Comparison of ENCODE assay signal across 21 cellular contexts in the genomic region with DNA sequence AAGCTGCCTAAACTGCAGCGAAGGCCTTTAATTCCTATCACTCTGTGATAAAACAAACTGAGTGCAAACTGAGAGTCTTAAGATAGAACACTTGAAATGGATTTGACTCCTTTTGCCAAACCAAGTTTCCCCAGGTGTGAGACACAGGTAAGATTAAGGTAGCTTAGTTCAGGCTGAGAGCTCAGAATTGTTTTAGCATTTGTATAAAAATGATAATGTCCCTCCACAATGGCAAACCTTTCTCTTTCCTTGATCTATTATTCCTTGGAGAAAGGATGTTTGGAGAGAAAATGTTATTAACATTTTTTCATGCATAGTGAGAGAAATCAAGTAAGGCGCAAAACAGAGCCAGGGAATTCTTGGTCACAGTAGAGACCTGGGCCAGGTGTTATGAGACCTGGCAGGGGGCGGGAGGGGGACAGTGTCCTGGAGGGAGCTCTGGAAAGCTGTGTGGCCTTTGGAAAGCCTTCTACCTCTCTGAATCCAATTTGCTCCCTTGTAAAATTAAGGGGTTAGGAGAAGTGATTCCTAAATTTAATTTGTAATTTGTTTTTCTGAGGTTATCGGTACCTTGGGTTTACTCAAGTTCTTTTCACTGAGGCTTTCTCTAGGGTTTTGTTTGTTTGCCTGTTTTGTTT.
"Had no signal": no experiment of that assay in that cellular context is flagged by ENCODE, and none has a peak within 500 bp of the region (broad histone marks: within the 10 kb centered on the region; RNA-seq: fewer than 3 reads in every experiment).

No MANE protein-coding gene starts in this region.

- H3K27me3 Mint-ChIP-seq: activated B cell treated with CpG ODN at 0.5 μM for 24 hours; activated CD4-positive, alpha-beta T cell treated with anti-CD3 and anti-CD28 coated beads, Interleukin-2, amount 10 ng/mL, durations not matched to agents 24 days and 14 days; activated CD8-positive, alpha-beta memory T cell treated with anti-CD3 and anti-CD28 coated beads, Interleukin-2, amount 10 ng/mL, durations not matched to agents 7 days and 5 days; activated naive CD8-positive, alpha-beta T cell treated with anti-CD3 and anti-CD28 coated beads, Interleukin-2, amount 50 U/mL, for 24 hours; activated T-cell treated with anti-CD3 and anti-CD28 coated beads, Interleukin-2, amount 50 U/mL, for 24 hours had no signal

- DNase-seq: activated B cell treated with CpG ODN at 0.5 μM for 24 hours; activated CD4-positive, alpha-beta T cell treated with anti-CD3 and anti-CD28 coated beads for 1 hour; activated CD4-positive, alpha-beta T cell treated with anti-CD3 and anti-CD28 coated beads, Interleukin-2, amount 10 ng/mL, durations not matched to agents 24 days and 14 days; activated CD4-positive, alpha-beta T cell treated with anti-CD3 and anti-CD28 coated beads, Interleukin-2, amount 50 U/mL, for 48 hours; activated CD8-positive, alpha-beta memory T cell treated with anti-CD3 and anti-CD28 coated beads, Interleukin-2, amount 10 ng/mL, durations not matched to agents 7 days and 5 days; activated effector memory CD4-positive, alpha-beta T cell treated with anti-CD3 and anti-CD28 coated beads, Interleukin-2, amount 50 U/mL, for 16 hours; activated naive CD4-positive, alpha-beta T cell treated with Interleukin-2 at 50 U/mL for 16 hours; activated naive CD8-positive, alpha-beta T cell treated with anti-CD3 and anti-CD28 coated beads, Interleukin-2, amount 50 U/mL, for 24 hours; activated T-cell treated with anti-CD3 and anti-CD28 coated beads, Interleukin-2, amount 50 U/mL, for 24 hours; amniotic stem cell; body of pancreas; central memory CD4-positive, alpha-beta T cell; NCI-H187 treated with DMSO at 0.1 percent for 48 hours; NCI-H2107; NCI-H510A treated with DMSO at 0.1 percent for 48 hours; PC-9; SHP77 treated with DMSO at 0.1 percent for 48 hours; T-helper 9 cell had no signal

- H3K27ac Mint-ChIP-seq: activated CD4-positive, alpha-beta T cell treated with anti-CD3 and anti-CD28 coated beads, Interleukin-2, amount 10 ng/mL, durations not matched to agents 24 days and 14 days; activated naive CD4-positive, alpha-beta T cell treated with anti-CD3 and anti-CD28 coated beads, Interleukin-2, amount 50 U/mL, for 72 hours; activated naive CD8-positive, alpha-beta T cell treated with anti-CD3 and anti-CD28 coated beads, Interleukin-2, amount 50 U/mL, for 24 hours; activated T-cell treated with anti-CD3 and anti-CD28 coated beads, Interleukin-2, amount 50 U/mL, for 24 hours; activated T-helper 1 cell treated with anti-CD3 and anti-CD28 coated beads, Interleukin-12 subunit alpha, Interleukin-12 subunit beta, Interleukin-2, Interleukin-4 antibody, amounts not matched to agents 30 ng/mL and 10 ng/mL and 1 ng/mL, durations not matched to agents 14 hours and 24 hours and 36 hours; T-helper 1 cell treated with Interleukin-12 subunit alpha and Interleukin-12 subunit beta and Interleukin-4 antibody, amounts not matched to agents 30 μg/mL and 1 μg/mL, for 36 hours had no signal

- H3K4me1 Mint-ChIP-seq: activated CD4-positive, alpha-beta T cell treated with anti-CD3 and anti-CD28 coated beads, Interleukin-2, amount 10 ng/mL, durations not matched to agents 24 days and 14 days had no signal

- H3K4me3 Mint-ChIP-seq: activated B cell treated with CpG ODN at 0.5 μM for 24 hours; activated CD4-positive, alpha-beta T cell treated with anti-CD3 and anti-CD28 coated beads, Interleukin-2, amount 10 ng/mL, durations not matched to agents 24 days and 14 days; activated CD8-positive, alpha-beta memory T cell treated with anti-CD3 and anti-CD28 coated beads, Interleukin-2, amount 10 ng/mL, durations not matched to agents 7 days and 5 days; activated naive CD8-positive, alpha-beta T cell treated with anti-CD3 and anti-CD28 coated beads, Interleukin-2, amount 50 U/mL, for 24 hours; activated T-cell treated with anti-CD3 and anti-CD28 coated beads, Interleukin-2, amount 50 U/mL, for 24 hours; activated T-helper 1 cell treated with anti-CD3 and anti-CD28 coated beads, Interleukin-12 subunit alpha, Interleukin-12 subunit beta, Interleukin-2, Interleukin-4 antibody, amounts not matched to agents 30 ng/mL and 10 ng/mL and 1 ng/mL, durations not matched to agents 14 hours and 24 hours and 36 hours; T-helper 1 cell treated with Interleukin-12 subunit alpha and Interleukin-12 subunit beta and Interleukin-4 antibody, amounts not matched to agents 30 μg/mL and 1 μg/mL, for 36 hours had no signal
